ENCODE assay signal across 16 cellular contexts in genomic region chrX:327660-328126, GRCh38. TPM values are rescaled to one million over a fixed set of nuclear protein-coding genes. Genes with fewer than 3 reads are reported as not detected.
DNase-seq lines count a peak whose midpoint lies in the region; ATAC-seq and TF ChIP-seq lines count a peak whose summit lies in the region.
"Had no signal": no experiment of that assay in that cellular context is flagged by ENCODE, and none has a peak within 500 bp of the region (broad histone marks: within the 10 kb centered on the region; RNA-seq: fewer than 3 reads in every experiment).

No MANE protein-coding gene starts in this region.

- ATAC-seq in left ventricle myocardium superior = no peak
- no peak for ATAC-seq in stimulated activated naive B cell treated with anti-CD40 and anti-IgM and Interleukin-4, amounts not matched to agents 10 μg/mL and 1 μg/mL and 100 μg/mL, for 72 hours (replicated peaks)
- ATAC-seq: GM12878 had no signal

- CTCF ChIA-PET in activated naive CD4-positive, alpha-beta T cell treated with anti-CD3 and anti-CD28 coated beads, Interleukin-2, amount 10 ng/mL, durations not matched to agents 7 days and 5 days (lab: Charles Lee) = no interaction called here

- DNase-seq in activated naive CD4-positive, alpha-beta T cell treated with anti-CD3 and anti-CD28 coated beads, Interleukin-2, amount 10 ng/mL, durations not matched to agents 7 days and 5 days = no peak
- no peak for DNase-seq in activated naive CD4-positive, alpha-beta T cell treated with Interleukin-2 at 50 U/mL for 16 hours
- peak; percentile 26 for DNase-seq in left ventricle myocardium superior
- DNase-seq in neural crest cell (ENCODE audit: low read depth, low spot score) = no peak
- DNase-seq in stimulated activated naive B cell treated with anti-CD40 and anti-IgM and Interleukin-4, amounts not matched to agents 10 μg/mL and 1 μg/mL and 100 μg/mL, for 72 hours = no peak
- no peak for DNase-seq in NCI-H774 (lab: John Stamatoyannopoulos, UW)
- no peak for DNase-seq in AG08396 (ENCODE audit: low spot score)
- no peak for DNase-seq in DMS114 treated with DMSO at 0.1 percent for 48 hours (lab: John Stamatoyannopoulos, UW; ENCODE audit: unreplicated experiment)
- DNase-seq: Calu3, DMS79, NCI-H1417 treated with DMSO at 0.1 percent for 48 hours, NCI-H2029, NCI-H2171 treated with DMSO at 0.1 percent for 48 hours, NCI-H510A had no signal

- peak overlapping the region; percentile 67 for H3K27ac Mint-ChIP-seq in activated naive CD4-positive, alpha-beta T cell treated with anti-CD3 and anti-CD28 coated beads, Interleukin-2, amount 10 ng/mL, durations not matched to agents 7 days and 5 days
- H3K27ac Mint-ChIP-seq in neural crest cell (ENCODE audit: unreplicated experiment) = no peak overlapping the region
- peak overlapping the region; percentile 20 for H3K27ac Mint-ChIP-seq in stimulated activated naive B cell treated with anti-CD40 and anti-IgM and Interleukin-4, amounts not matched to agents 10 μg/mL and 1 μg/mL and 100 μg/mL, for 72 hours
- H3K27ac Mint-ChIP-seq: CD4-positive, alpha-beta T cell had no signal

- H3K4me1 Mint-ChIP-seq in activated naive CD4-positive, alpha-beta T cell treated with anti-CD3 and anti-CD28 coated beads, Interleukin-2, amount 10 ng/mL, durations not matched to agents 7 days and 5 days = peaks cover 14% of the 10 kb centered on the region
- H3K4me1 Mint-ChIP-seq in neural crest cell = peaks cover 13% of the 10 kb centered on the region
- H3K4me1 Mint-ChIP-seq in stimulated activated naive B cell treated with anti-CD40 and anti-IgM and Interleukin-4, amounts not matched to agents 10 μg/mL and 1 μg/mL and 100 μg/mL, for 72 hours = peaks cover 12 to 18% of the 10 kb centered on the region in 2 donors

- peaks cover 36% of the 10 kb centered on the region for H3K27me3 Mint-ChIP-seq in activated naive CD4-positive, alpha-beta T cell treated with anti-CD3 and anti-CD28 coated beads, Interleukin-2, amount 10 ng/mL, durations not matched to agents 7 days and 5 days
- H3K27me3 Mint-ChIP-seq in neural crest cell (ENCODE audit: low read depth) = peaks cover 23% of the 10 kb centered on the region
- H3K27me3 Mint-ChIP-seq in stimulated activated naive B cell treated with anti-CD40 and anti-IgM and Interleukin-4, amounts not matched to agents 10 μg/mL and 1 μg/mL and 100 μg/mL, for 72 hours = peaks cover 13 to 29% of the 10 kb centered on the region in 2 donors

- intact Hi-C loops in left ventricle myocardium superior (cut with micrococcal nuclease) = no loop called here

- no peaks in the 10 kb centered on the region for H3K36me3 Mint-ChIP-seq in activated naive CD4-positive, alpha-beta T cell treated with anti-CD3 and anti-CD28 coated beads, Interleukin-2, amount 10 ng/mL, durations not matched to agents 7 days and 5 days
- peaks cover 3% of the 10 kb centered on the region for H3K36me3 Mint-ChIP-seq in neural crest cell (ENCODE audit: low read depth)
- H3K36me3 Mint-ChIP-seq in stimulated activated naive B cell treated with anti-CD40 and anti-IgM and Interleukin-4, amounts not matched to agents 10 μg/mL and 1 μg/mL and 100 μg/mL, for 72 hours = peaks cover 2 to 3% of the 10 kb centered on the region in 2 donors

- no peak overlapping the region for H3K4me3 Mint-ChIP-seq in activated naive CD4-positive, alpha-beta T cell treated with anti-CD3 and anti-CD28 coated beads, Interleukin-2, amount 10 ng/mL, durations not matched to agents 7 days and 5 days
- peak overlapping the region; percentile 56 for H3K4me3 Mint-ChIP-seq in neural crest cell
- no peak overlapping the region for H3K4me3 Mint-ChIP-seq in stimulated activated naive B cell treated with anti-CD40 and anti-IgM and Interleukin-4, amounts not matched to agents 10 μg/mL and 1 μg/mL and 100 μg/mL, for 72 hours
- H3K4me3 Mint-ChIP-seq: CD4-positive, alpha-beta T cell had no signal

- H3K9me3 Mint-ChIP-seq in activated naive CD4-positive, alpha-beta T cell treated with anti-CD3 and anti-CD28 coated beads, Interleukin-2, amount 10 ng/mL, durations not matched to agents 7 days and 5 days = peaks cover 2% of the 10 kb centered on the region
- H3K9me3 Mint-ChIP-seq in neural crest cell = no peaks in the 10 kb centered on the region
- H3K9me3 Mint-ChIP-seq in stimulated activated naive B cell treated with anti-CD40 and anti-IgM and Interleukin-4, amounts not matched to agents 10 μg/mL and 1 μg/mL and 100 μg/mL, for 72 hours = no peaks in the 10 kb centered on the region
- H3K9me3 Mint-ChIP-seq: CD4-positive, alpha-beta T cell had no signal

- TF ChIP-seq CTCF in neural crest cell (conservative IDR thresholded peaks at IDR 0.05) = no peak

RNA-seq across cellular contexts. Expression of gene GTPBP6, which starts 9.1 kb away (rescaled TPM):
- 51.9 TPM for total RNA-seq in left ventricle myocardium superior
- total RNA-seq in neural crest cell = 81.3 and 81.9 TPM in 2 replicates

RNA-seq across cellular contexts. Expression of gene PLCXD1, which starts 46.5 kb away (rescaled TPM):
- 6.8 TPM for total RNA-seq in left ventricle myocardium superior
- 49.1 and 52.4 TPM in 2 replicates for total RNA-seq in neural crest cell

RNA-seq across cellular contexts. Expression of gene PPP2R3B, which starts 59.0 kb away (rescaled TPM):
- total RNA-seq in left ventricle myocardium superior (194 TPM), neural crest cell (88.4 and 96.5 TPM in 2 replicates)
